1 cellular context compared by ENCODE assay signal in genomic region chr18:31329787-31330438, GRCh38.
TF ChIP-seq lines count a peak whose summit lies in the region.

No MANE protein-coding gene starts in this region.

TF ChIP-seq in GM23338, 12 proteins besides CTCF, POLR2A, EP300 and RAD21 (continued from another document):
- no peak for TF ChIP-seq ETS1 (IDR thresholded peaks at IDR 0.05)
